15 cellular contexts compared by ENCODE assay signal in the genomic region with DNA sequence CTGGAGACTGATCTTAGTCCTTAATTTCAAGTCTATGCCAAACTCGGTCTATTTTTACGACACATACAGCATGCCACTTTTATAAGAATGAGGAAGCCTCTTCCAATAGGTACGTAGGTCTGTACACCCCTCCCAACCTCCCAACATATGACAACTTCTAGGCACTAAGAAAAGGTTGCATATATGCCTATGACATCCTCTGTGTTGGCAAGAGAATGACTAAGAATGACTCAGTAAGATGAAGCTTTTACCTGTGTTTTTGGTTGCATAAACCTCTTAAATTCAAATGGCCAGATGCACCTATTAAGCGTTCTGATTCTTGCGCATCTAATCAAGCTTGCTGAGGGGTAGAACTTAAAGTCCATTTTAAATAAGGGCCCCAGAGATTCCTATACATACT.
DNase-seq lines count a peak whose midpoint lies in the region; ATAC-seq and TF ChIP-seq lines count a peak whose summit lies in the region.
"Had no signal": no experiment of that assay in that cellular context is flagged by ENCODE, and none has a peak within 500 bp of the region (broad histone marks: within the 10 kb centered on the region; RNA-seq: fewer than 3 reads in every experiment).

No MANE protein-coding gene starts in this region.

- WGBS in mammary epithelial cell (ENCODE audit: low coverage, missing lambda C conversion rate) = 50% methylated on average over 5 of the region's 5 CpGs

- peaks cover 3% of the 10 kb centered on the region; the same call in 1 of the 2 replicates for H3K9me3 ChIP-seq in OCI-LY1 (ENCODE audit: low read length)
- H3K9me3 ChIP-seq in mammary epithelial cell (replicated peaks; ENCODE audit: insufficient read depth, low read length) = no peaks in the 10 kb centered on the region
- no peaks in the 10 kb centered on the region; the same call in 1 of the 2 replicates for H3K9me3 ChIP-seq in MG63
- H3K9me3 ChIP-seq: A549, BE2C had no signal

- H3K9me2 ChIP-seq in OCI-LY1 (ENCODE audit: low read depth, low read length) = no peaks in the 10 kb centered on the region

- in situ Hi-C loops in mammary epithelial cell (cut with MboI; ENCODE audit: low sequenced_read_pairs in 2 of 2) = no loop called here

- H4K20me1 ChIP-seq in OCI-LY1 (ENCODE audit: insufficient read depth, low read length) (no peaks in the 10 kb centered on the region), mammary epithelial cell (ENCODE audit: insufficient read depth, low read length) (no peaks in the 10 kb centered on the region)

- no peak for TF ChIP-seq CTCF in OCI-LY1 (IDR thresholded peaks at IDR 0.05; ENCODE audit: low read length)
- TF ChIP-seq CTCF in mammary epithelial cell (conservative IDR thresholded peaks at IDR 0.05 in 1 of 2, IDR thresholded peaks at IDR 0.05 in 1 of 2; ENCODE audit: extremely low read depth in 1 of 2, insufficient read depth in 1 of 2, low read depth in 1 of 2, low read length in 2 of 2) = no peak
- no peak for TF ChIP-seq CTCF in foreskin keratinocyte (conservative IDR thresholded peaks at IDR 0.05)
- TF ChIP-seq CTCF in omental fat pad (IDR thresholded peaks at IDR 0.05) = no peak

- H3K4me2 ChIP-seq in OCI-LY1 (ENCODE audit: low read length) = no peak overlapping the region
- peak overlapping the region; percentile 45 for H3K4me2 ChIP-seq in mammary epithelial cell (ENCODE audit: insufficient read depth, low read depth, low read length)
- H3K4me2 ChIP-seq: A549 had no signal

- H3K27me3 ChIP-seq in OCI-LY1 (ENCODE audit: insufficient read depth, low read length) (no peaks in the 10 kb centered on the region), mammary epithelial cell (ENCODE audit: insufficient read depth, low read length) (no peaks in the 10 kb centered on the region), foreskin keratinocyte (no peaks in the 10 kb centered on the region), MG63 (no peaks in the 10 kb centered on the region)
- H3K27me3 ChIP-seq: BE2C had no signal

- peak; percentile 94 for ATAC-seq in foreskin keratinocyte
- ATAC-seq in omental fat pad (ENCODE audit: low FRiP score) = no peak
- ATAC-seq in HG02870 (IDR thresholded peaks at IDR 0.05; ENCODE audit: unreplicated experiment) = no peak
- ATAC-seq: A549 had no signal

- H2AFZ ChIP-seq in OCI-LY1 (ENCODE audit: low read length) (peak overlapping the region; percentile 56; the same call in 1 of the 2 replicates), mammary epithelial cell (ENCODE audit: low read depth, low read length) (peak overlapping the region; percentile 62)

- H3F3A ChIP-seq in OCI-LY1 (ENCODE audit: insufficient read depth, low read length) = no peaks in the 10 kb centered on the region

- H3K4me3 ChIP-seq in OCI-LY1 (ENCODE audit: low read depth, low read length, poor library complexity, severe bottlenecking) (no peak overlapping the region), mammary epithelial cell (replicated peaks in 1 of 3; ENCODE audit: insufficient read depth in 1 of 3, low read depth in 2 of 3, low read length in 3 of 3) (no peak overlapping the region), MG63 (no peak overlapping the region)
- H3K4me3 ChIP-seq: A549 had no signal

- CTCF ChIA-PET in mammary epithelial cell (lab: Charles Lee; ENCODE audit: low non-redundant PET) = no interaction called here

- H3K27ac ChIP-seq in OCI-LY1 (ENCODE audit: low read depth, low read length, poor library complexity, severe bottlenecking) (no peak overlapping the region), mammary epithelial cell (ENCODE audit: insufficient read depth, low read depth, low read length) (no peak overlapping the region), foreskin keratinocyte (no peak overlapping the region)
- H3K27ac ChIP-seq: A549, C4-2B had no signal

- H3K36me3 ChIP-seq in OCI-LY1 (ENCODE audit: insufficient read depth, low read length) = no peaks in the 10 kb centered on the region
- H3K36me3 ChIP-seq in mammary epithelial cell (ENCODE audit: insufficient read depth, low read length) = no peaks in the 10 kb centered on the region
- H3K36me3 ChIP-seq in MG63 = 0 out of 2 replicates have a peak, but pooled peaks cover 2% of the 10 kb centered on the region
- H3K36me3 ChIP-seq: BE2C had no signal

- H3K9ac ChIP-seq in OCI-LY1 (ENCODE audit: low read length) (no peak overlapping the region), mammary epithelial cell (ENCODE audit: insufficient read depth, low read length) (no peak overlapping the region)

- intact Hi-C loops in mammary epithelial cell (cut with micrococcal nuclease) = no loop called here

- BruUV-seq in mammary epithelial cell (replicated peaks; lab: Mats Ljungman, UMichigan) = no TSS peak

- dilution Hi-C loops in mammary epithelial cell (cut with HindIII; ENCODE audit: low sequenced_read_pairs) = no loop called here

- DNase-seq in mammary epithelial cell = peak; percentile 73
- peak; percentile 51 to 74 for DNase-seq in foreskin keratinocyte
- DNase-seq in omental fat pad (ENCODE audit: low spot score) = no peak
- DNase-seq in MG63 = no peak
- DNase-seq: BE2C; CD4-positive, alpha-beta memory T cell; DMS79; EL; GDM1; GOT3; H9 had no signal

- H3K79me2 ChIP-seq in OCI-LY1 (ENCODE audit: insufficient read depth, low read length) (no peaks in the 10 kb centered on the region), mammary epithelial cell (ENCODE audit: insufficient read depth, low read length) (no peaks in the 10 kb centered on the region)

- H3K4me1 ChIP-seq in OCI-LY1 (ENCODE audit: insufficient read depth, low read length, severe bottlenecking) = no peaks in the 10 kb centered on the region
- H3K4me1 ChIP-seq in mammary epithelial cell (ENCODE audit: insufficient read depth, low read length) = peaks cover 12% of the 10 kb centered on the region
- peaks cover 10% of the 10 kb centered on the region for H3K4me1 ChIP-seq in foreskin keratinocyte
- H3K4me1 ChIP-seq: BE2C had no signal

Comparison
In these comparisons a context has a peak if more than half of its experiments do, and no peak if none do; other contexts are left out.
1. DNase-seq: peak in mammary epithelial cell (single experiment) and foreskin keratinocyte (2 of 2); none in omental fat pad (single experiment) and MG63 (single experiment).